In the genomic region with DNA sequence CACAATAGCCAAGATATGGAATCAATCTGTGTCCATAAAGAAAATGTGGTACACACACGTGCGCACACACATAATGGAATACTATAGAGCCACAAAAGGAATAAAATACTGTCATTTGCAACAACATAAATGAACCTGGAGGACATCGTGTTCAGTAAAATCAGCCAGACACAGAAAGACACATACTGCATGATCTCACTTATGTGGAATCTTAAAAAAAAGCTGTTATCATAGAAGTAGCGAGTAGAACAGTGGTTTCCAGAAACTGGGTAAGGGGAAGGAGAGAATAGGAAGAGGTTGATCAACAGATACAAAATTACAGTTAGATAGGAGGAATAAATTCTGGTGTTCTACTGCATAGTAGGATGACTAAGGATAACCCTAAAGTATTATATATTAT, we compare ENCODE assay signal across 14 cellular contexts.
"Had no signal": no experiment of that assay in that cellular context is flagged by ENCODE, and none has a peak within 500 bp of the region (broad histone marks: within the 10 kb centered on the region; RNA-seq: fewer than 3 reads in every experiment).

No MANE protein-coding gene starts in this region.

- DNase-seq: activated effector memory CD4-positive, alpha-beta T cell treated with Interleukin-2 at 50 U/mL for 16 hours; activated T-cell treated with anti-CD3 and anti-CD28 coated beads, Interleukin-2, amount 50 U/mL, for 1 hour; caudate nucleus; cortex of kidney; effector CD8-positive, alpha-beta T cell; lower lobe of right lung; naive thymus-derived CD4-positive, alpha-beta T cell; spleen; stimulated activated CD4-positive, alpha-beta T cell treated with anti-CD3 and anti-CD28 coated beads, Interleukin-1b, Interleukin-23, amount 100 ng/mL, for 48 hours had no signal

- ATAC-seq: lower lobe of right lung; naive thymus-derived CD4-positive, alpha-beta T cell; stimulated activated memory B cell treated with anti-CD40 and anti-IgM and Interleukin-4, amounts not matched to agents 10 μg/mL and 1 μg/mL and 100 μg/mL, for 72 hours had no signal

- H3K4me3 ChIP-seq: hepatocyte, lower lobe of right lung, right atrium auricular region, spleen, tibial nerve, vagina had no signal

- H3K27me3 ChIP-seq: hepatocyte, right atrium auricular region, spleen, tibial nerve, vagina had no signal

- H3K9me3 ChIP-seq: lower lobe of right lung, right atrium auricular region, spleen, tibial nerve, vagina had no signal

- H2AFZ ChIP-seq: hepatocyte had no signal

- H3K4me2 ChIP-seq: hepatocyte had no signal

- H3K27ac ChIP-seq: hepatocyte, lower lobe of right lung, right atrium auricular region, spleen, tibial nerve, vagina had no signal
